ENCODE assay signal across 22 cellular contexts in the genomic region with DNA sequence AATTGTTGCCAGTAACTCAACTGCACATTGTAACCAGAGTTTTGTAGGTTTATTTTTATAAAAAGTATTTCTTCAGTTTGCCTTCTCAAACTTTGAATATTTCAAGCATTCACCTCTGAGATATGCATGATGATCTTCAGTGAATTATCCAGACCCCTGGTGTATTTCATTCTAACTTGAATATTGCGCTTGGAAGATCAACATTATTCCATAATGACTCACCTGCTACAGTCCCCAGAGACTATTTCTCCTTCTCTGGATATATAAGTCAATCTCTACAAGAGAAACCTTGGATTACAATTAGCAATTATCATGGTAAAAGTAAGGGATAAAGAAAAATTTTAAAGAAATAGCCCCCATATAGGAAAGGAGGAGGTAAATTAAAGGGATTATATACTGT.
DNase-seq lines count a peak whose midpoint lies in the region; ATAC-seq, FAIRE-seq and TF ChIP-seq lines count a peak whose summit lies in the region.
"Had no signal": no experiment of that assay in that cellular context is flagged by ENCODE, and none has a peak within 500 bp of the region (broad histone marks: within the 10 kb centered on the region; RNA-seq: fewer than 3 reads in every experiment).

No MANE protein-coding gene starts in this region.

- DNase-seq in HS-5 (ENCODE audit: low read depth) (peak; percentile 65), astrocyte (ENCODE audit: low read depth) (peak; percentile 80), hepatocyte (ENCODE audit: low spot score) (no peak), smooth muscle cell of the brain vasculature (ENCODE audit: low read depth, low spot score) (peak; percentile 46), posterior cingulate gyrus (no peak)
- DNase-seq in activated naive CD8-positive, alpha-beta T cell treated with anti-CD3 and anti-CD28 coated beads for 36 hours, result no peak
- DNase-seq in natural killer cell treated with Interleukin-12 subunit alpha and Interleukin-12 subunit beta and Interleukin-15 and Interleukin-18, amount 100 ng/mL, for 72 hours (ENCODE audit: low spot score), result no peak
- DNase-seq: activated CD4-positive, alpha-beta T cell treated with anti-CD3 and anti-CD28 coated beads, Interleukin-2, amount 10 ng/mL, durations not matched to agents 24 days and 14 days; DMS79; glutamatergic neuron; immature natural killer cell; MM.1S; NCI-H2029; NCI-H524 treated with DMSO at 0.1 percent for 48 hours; stimulated activated CD4-positive, alpha-beta T cell treated with anti-CD3 and anti-CD28 coated beads, Interleukin-4, amount 100 ng/mL, for 24 hours; stimulated activated CD8-positive, alpha-beta memory T cell treated with anti-CD3 and anti-CD28 coated beads, Interleukin-4, amount 100 ng/mL, for 48 hours had no signal

- no peaks in the 10 kb centered on the region for H3K9me3 ChIP-seq in astrocyte (ENCODE audit: insufficient read depth, low read depth, low read length)
- no peaks in the 10 kb centered on the region for H3K9me3 ChIP-seq in hepatocyte (ENCODE audit: low read depth)
- H3K9me3 ChIP-seq: suprapubic skin had no signal

- intact Hi-C loops in posterior cingulate gyrus (cut with DNase I), result no loop called here

- H3K36me3 ChIP-seq in astrocyte (ENCODE audit: insufficient read depth, low read length), result no peaks in the 10 kb centered on the region
- no peaks in the 10 kb centered on the region for H3K36me3 ChIP-seq in hepatocyte (replicated peaks; ENCODE audit: insufficient read depth, low read depth)
- H3K36me3 ChIP-seq: suprapubic skin had no signal

- H2AFZ ChIP-seq in astrocyte (ENCODE audit: low read depth, low read length), result no peak overlapping the region
- no peak overlapping the region for H2AFZ ChIP-seq in hepatocyte

- H3K27ac Mint-ChIP-seq in astrocyte (ENCODE audit: unreplicated experiment), result peak overlapping the region; percentile 94
- no peak overlapping the region for H3K27ac Mint-ChIP-seq in activated naive CD8-positive, alpha-beta T cell treated with anti-CD3 and anti-CD28 coated beads for 36 hours
- H3K27ac Mint-ChIP-seq in natural killer cell treated with Interleukin-12 subunit alpha and Interleukin-12 subunit beta and Interleukin-15 and Interleukin-18, amount 100 ng/mL, for 72 hours, result no peak overlapping the region
- H3K27ac Mint-ChIP-seq: activated CD4-positive, alpha-beta T cell treated with anti-CD3 and anti-CD28 coated beads, Interleukin-2, amount 10 ng/mL, durations not matched to agents 24 days and 14 days; activated naive CD4-positive, alpha-beta T cell treated with anti-CD3 and anti-CD28 coated beads, Interleukin-2, amount 50 U/mL, for 24 hours; immature natural killer cell had no signal

- H3K27me3 ChIP-seq in astrocyte (ENCODE audit: insufficient read depth, low read length), result no peaks in the 10 kb centered on the region
- no peaks in the 10 kb centered on the region for H3K27me3 ChIP-seq in hepatocyte
- H3K27me3 ChIP-seq: suprapubic skin had no signal

- ATAC-seq in natural killer cell treated with Interleukin-12 subunit alpha and Interleukin-12 subunit beta and Interleukin-15 and Interleukin-18, amount 100 ng/mL, for 72 hours, result no peak

- no peak for FAIRE-seq in astrocyte (lab: Jason Lieb, UNC)
- FAIRE-seq: GM19239 had no signal

- no peaks in the 10 kb centered on the region for H3K79me2 ChIP-seq in astrocyte (ENCODE audit: insufficient read depth, low read length)
- no peaks in the 10 kb centered on the region for H3K79me2 ChIP-seq in hepatocyte

- WGBS in hepatocyte (ENCODE audit: low lambda C conversion rate, missing lambda C conversion rate), result 70% methylated on average over 1 of the region's 1 CpG

- peaks cover 37% of the 10 kb centered on the region for H3K4me1 Mint-ChIP-seq in astrocyte (ENCODE audit: low read depth, unreplicated experiment)
- H3K4me1 Mint-ChIP-seq in activated naive CD8-positive, alpha-beta T cell treated with anti-CD3 and anti-CD28 coated beads for 36 hours, result no peaks in the 10 kb centered on the region
- H3K4me1 Mint-ChIP-seq in natural killer cell treated with Interleukin-12 subunit alpha and Interleukin-12 subunit beta and Interleukin-15 and Interleukin-18, amount 100 ng/mL, for 72 hours (ENCODE audit: low read depth in 2 of 2), result no peaks in the 10 kb centered on the region
- H3K4me1 Mint-ChIP-seq: activated CD4-positive, alpha-beta T cell treated with anti-CD3 and anti-CD28 coated beads, Interleukin-2, amount 10 ng/mL, durations not matched to agents 24 days and 14 days; activated naive CD4-positive, alpha-beta T cell treated with anti-CD3 and anti-CD28 coated beads, Interleukin-2, amount 50 U/mL, for 24 hours; immature natural killer cell; neural crest cell had no signal

- H3K4me1 ChIP-seq in astrocyte (ENCODE audit: insufficient read depth, low read length) (peaks cover 24% of the 10 kb centered on the region), hepatocyte (ENCODE audit: insufficient read depth) (peaks cover 7% of the 10 kb centered on the region)

- H3K4me3 Mint-ChIP-seq in astrocyte (ENCODE audit: unreplicated experiment), result no peak overlapping the region
- no peak overlapping the region for H3K4me3 Mint-ChIP-seq in activated naive CD8-positive, alpha-beta T cell treated with anti-CD3 and anti-CD28 coated beads for 36 hours
- no peak overlapping the region for H3K4me3 Mint-ChIP-seq in natural killer cell treated with Interleukin-12 subunit alpha and Interleukin-12 subunit beta and Interleukin-15 and Interleukin-18, amount 100 ng/mL, for 72 hours
- H3K4me3 Mint-ChIP-seq: activated CD4-positive, alpha-beta T cell treated with anti-CD3 and anti-CD28 coated beads, Interleukin-2, amount 10 ng/mL, durations not matched to agents 24 days and 14 days; activated naive CD4-positive, alpha-beta T cell treated with anti-CD3 and anti-CD28 coated beads, Interleukin-2, amount 50 U/mL, for 24 hours; immature natural killer cell; neural crest cell had no signal

- H3K4me3 ChIP-seq in astrocyte (ENCODE audit: insufficient read depth, low read depth, low read length) (no peak overlapping the region), hepatocyte (no peak overlapping the region)
- H3K4me3 ChIP-seq: SK-N-MC, suprapubic skin had no signal

- H3K9me3 Mint-ChIP-seq in astrocyte (ENCODE audit: unreplicated experiment), result no peaks in the 10 kb centered on the region
- H3K9me3 Mint-ChIP-seq in activated naive CD8-positive, alpha-beta T cell treated with anti-CD3 and anti-CD28 coated beads for 36 hours, result peaks cover 3% of the 10 kb centered on the region
- H3K9me3 Mint-ChIP-seq in natural killer cell treated with Interleukin-12 subunit alpha and Interleukin-12 subunit beta and Interleukin-15 and Interleukin-18, amount 100 ng/mL, for 72 hours, result peaks cover 6% of the 10 kb centered on the region
- H3K9me3 Mint-ChIP-seq: activated CD4-positive, alpha-beta T cell treated with anti-CD3 and anti-CD28 coated beads, Interleukin-2, amount 10 ng/mL, durations not matched to agents 24 days and 14 days had no signal

- no peaks in the 10 kb centered on the region for H3K9me2 ChIP-seq in hepatocyte (replicated peaks; ENCODE audit: insufficient read depth)

- H4K20me1 ChIP-seq in astrocyte (ENCODE audit: insufficient read depth, low read length) (no peaks in the 10 kb centered on the region), hepatocyte (ENCODE audit: insufficient read depth, poor library complexity, severe bottlenecking) (no peaks in the 10 kb centered on the region)

- H3K4me2 ChIP-seq in astrocyte (ENCODE audit: low read length) (peak overlapping the region; percentile 62), hepatocyte (no peak overlapping the region)

- no peaks in the 10 kb centered on the region for H3K27me3 Mint-ChIP-seq in astrocyte (ENCODE audit: low read depth, unreplicated experiment)
- no peaks in the 10 kb centered on the region for H3K27me3 Mint-ChIP-seq in activated naive CD8-positive, alpha-beta T cell treated with anti-CD3 and anti-CD28 coated beads for 36 hours
- no peaks in the 10 kb centered on the region for H3K27me3 Mint-ChIP-seq in natural killer cell treated with Interleukin-12 subunit alpha and Interleukin-12 subunit beta and Interleukin-15 and Interleukin-18, amount 100 ng/mL, for 72 hours
- H3K27me3 Mint-ChIP-seq: activated CD4-positive, alpha-beta T cell treated with anti-CD3 and anti-CD28 coated beads, Interleukin-2, amount 10 ng/mL, durations not matched to agents 24 days and 14 days; activated naive CD4-positive, alpha-beta T cell treated with anti-CD3 and anti-CD28 coated beads, Interleukin-2, amount 50 U/mL, for 24 hours had no signal

- peak overlapping the region; percentile 50 for H3K9ac ChIP-seq in astrocyte (ENCODE audit: low read length)

- TF ChIP-seq CTCF in astrocyte (IDR thresholded peaks at IDR 0.05; ENCODE audit: insufficient read depth, low read depth, low read length) (no peak), hepatocyte (IDR thresholded peaks at IDR 0.05; ENCODE audit: poor library complexity) (no peak)

- H3K27ac ChIP-seq in astrocyte (ENCODE audit: low read depth, low read length) (peak overlapping the region; percentile 78), hepatocyte (peak overlapping the region; percentile 20)
- H3K27ac ChIP-seq: C4-2B, SK-N-MC, suprapubic skin had no signal

- H3K36me3 Mint-ChIP-seq in astrocyte (ENCODE audit: low read depth, unreplicated experiment), result no peaks in the 10 kb centered on the region
- no peaks in the 10 kb centered on the region for H3K36me3 Mint-ChIP-seq in activated naive CD8-positive, alpha-beta T cell treated with anti-CD3 and anti-CD28 coated beads for 36 hours
- no peaks in the 10 kb centered on the region for H3K36me3 Mint-ChIP-seq in natural killer cell treated with Interleukin-12 subunit alpha and Interleukin-12 subunit beta and Interleukin-15 and Interleukin-18, amount 100 ng/mL, for 72 hours
- H3K36me3 Mint-ChIP-seq: activated naive CD4-positive, alpha-beta T cell treated with anti-CD3 and anti-CD28 coated beads, Interleukin-2, amount 50 U/mL, for 24 hours; immature natural killer cell had no signal

Comparison
In these comparisons a context has a peak if more than half of its experiments do, and no peak if none do; other contexts are left out.
1. DNase-seq: peak in HS-5 (single experiment), astrocyte (single experiment) and smooth muscle cell of the brain vasculature (single experiment); none in hepatocyte (single experiment), activated naive CD8-positive, alpha-beta T cell treated with anti-CD3 and anti-CD28 coated beads for 36 hours (single experiment), posterior cingulate gyrus (0 of 10) and natural killer cell treated with Interleukin-12 subunit alpha and Interleukin-12 subunit beta and Interleukin-15 and Interleukin-18, amount 100 ng/mL, for 72 hours (single experiment).